In genomic region chr5:67315082-67315801, GRCh38 we compare ENCODE assay signal across 8 cellular contexts.
A peak's percentile ranks its signal among the peaks of the same experiment; 100 is the strongest.
DNase-seq lines count a peak whose midpoint lies in the region; ATAC-seq and TF ChIP-seq lines count a peak whose summit lies in the region.

No MANE protein-coding gene starts in this region.

- no peaks in the 10 kb centered on the region for H3K36me3 ChIP-seq in lower lobe of right lung
- H3K36me3 ChIP-seq in vagina, result no peaks in the 10 kb centered on the region

- H3K36me3 Mint-ChIP-seq in activated CD4-positive, alpha-beta T cell treated with anti-CD3 and anti-CD28 coated beads, Interleukin-2, amount 10 ng/mL, durations not matched to agents 7 days and 5 days (ENCODE audit: low read depth), result no peaks in the 10 kb centered on the region
- no peaks in the 10 kb centered on the region for H3K36me3 Mint-ChIP-seq in dendritic cell treated with granulocyte-macrophage colony-stimulating factor and Interleukin-4, amounts not matched to agents 40 ng/mL and 50 ng/mL, for 4 days (ENCODE audit: low read depth)
- H3K36me3 Mint-ChIP-seq in activated naive CD4-positive, alpha-beta T cell treated with anti-CD3 and anti-CD28 coated beads for 36 hours (ENCODE audit: low read depth), result no peaks in the 10 kb centered on the region

- DNase-seq in activated CD4-positive, alpha-beta T cell treated with anti-CD3 and anti-CD28 coated beads, Interleukin-2, amount 10 ng/mL, durations not matched to agents 7 days and 5 days, result no peak
- DNase-seq in activated CD4-positive, alpha-beta T cell treated with anti-CD3 and anti-CD28 coated beads for 1 hour, result no peak
- DNase-seq in lower lobe of right lung (no peak), vagina (ENCODE audit: extremely low spot score in 2 of 2) (no peak), GM19238 (ENCODE audit: insufficient read length, low spot score) (no peak), NCI-H748 treated with DMSO at 0.1 percent for 48 hours (lab: John Stamatoyannopoulos, UW) (no peak)
- no peak for DNase-seq in activated naive CD4-positive, alpha-beta T cell treated with anti-CD3 and anti-CD28 coated beads for 36 hours

- intact Hi-C loops in dendritic cell treated with granulocyte-macrophage colony-stimulating factor and Interleukin-4, amounts not matched to agents 40 ng/mL and 50 ng/mL, for 4 days (cut with micrococcal nuclease), result no loop called here
- intact Hi-C loops in lower lobe of right lung (cut with DNase I) (no loop called here), vagina (cut with DNase I) (no loop called here)
- intact Hi-C loops in activated naive CD4-positive, alpha-beta T cell treated with anti-CD3 and anti-CD28 coated beads for 36 hours (cut with micrococcal nuclease), result no loop called here

- POLR2A ChIA-PET in activated CD4-positive, alpha-beta T cell treated with anti-CD3 and anti-CD28 coated beads, Interleukin-2, amount 10 ng/mL, durations not matched to agents 7 days and 5 days (lab: Charles Lee), result no interaction called here

- H3K27ac Mint-ChIP-seq in activated CD4-positive, alpha-beta T cell treated with anti-CD3 and anti-CD28 coated beads, Interleukin-2, amount 10 ng/mL, durations not matched to agents 7 days and 5 days, result peak overlapping the region; percentile 69
- H3K27ac Mint-ChIP-seq in dendritic cell treated with granulocyte-macrophage colony-stimulating factor and Interleukin-4, amounts not matched to agents 40 ng/mL and 50 ng/mL, for 4 days, result peak overlapping the region; percentile 87
- H3K27ac Mint-ChIP-seq in activated naive CD4-positive, alpha-beta T cell treated with anti-CD3 and anti-CD28 coated beads for 36 hours, result no peak overlapping the region

- H3K27me3 ChIP-seq in lower lobe of right lung (ENCODE audit: low read depth) (no peaks in the 10 kb centered on the region), vagina (no peaks in the 10 kb centered on the region)

- no peak overlapping the region for H3K4me3 Mint-ChIP-seq in activated CD4-positive, alpha-beta T cell treated with anti-CD3 and anti-CD28 coated beads, Interleukin-2, amount 10 ng/mL, durations not matched to agents 7 days and 5 days
- H3K4me3 Mint-ChIP-seq in dendritic cell treated with granulocyte-macrophage colony-stimulating factor and Interleukin-4, amounts not matched to agents 40 ng/mL and 50 ng/mL, for 4 days, result peak overlapping the region; percentile 61
- H3K4me3 Mint-ChIP-seq in activated naive CD4-positive, alpha-beta T cell treated with anti-CD3 and anti-CD28 coated beads for 36 hours, result no peak overlapping the region

- H3K9me3 ChIP-seq in lower lobe of right lung (no peaks in the 10 kb centered on the region), vagina (no peaks in the 10 kb centered on the region)

- H3K27me3 Mint-ChIP-seq in activated CD4-positive, alpha-beta T cell treated with anti-CD3 and anti-CD28 coated beads, Interleukin-2, amount 10 ng/mL, durations not matched to agents 7 days and 5 days, result no peaks in the 10 kb centered on the region
- H3K27me3 Mint-ChIP-seq in dendritic cell treated with granulocyte-macrophage colony-stimulating factor and Interleukin-4, amounts not matched to agents 40 ng/mL and 50 ng/mL, for 4 days, result no peaks in the 10 kb centered on the region
- H3K27me3 Mint-ChIP-seq in activated naive CD4-positive, alpha-beta T cell treated with anti-CD3 and anti-CD28 coated beads for 36 hours (ENCODE audit: low read depth), result no peaks in the 10 kb centered on the region

- peaks cover 7% of the 10 kb centered on the region for H3K4me1 Mint-ChIP-seq in activated CD4-positive, alpha-beta T cell treated with anti-CD3 and anti-CD28 coated beads, Interleukin-2, amount 10 ng/mL, durations not matched to agents 7 days and 5 days
- peaks cover 12% of the 10 kb centered on the region for H3K4me1 Mint-ChIP-seq in dendritic cell treated with granulocyte-macrophage colony-stimulating factor and Interleukin-4, amounts not matched to agents 40 ng/mL and 50 ng/mL, for 4 days (ENCODE audit: low read depth)
- no peaks in the 10 kb centered on the region for H3K4me1 Mint-ChIP-seq in activated naive CD4-positive, alpha-beta T cell treated with anti-CD3 and anti-CD28 coated beads for 36 hours (ENCODE audit: low read depth)

- CTCF ChIA-PET in activated CD4-positive, alpha-beta T cell treated with anti-CD3 and anti-CD28 coated beads, Interleukin-2, amount 10 ng/mL, durations not matched to agents 7 days and 5 days (lab: Charles Lee), result no interaction called here
- CTCF ChIA-PET in activated naive CD4-positive, alpha-beta T cell treated with anti-CD3 and anti-CD28 coated beads for 36 hours (lab: Charles Lee), result no interaction called here

- H3K9me3 Mint-ChIP-seq in activated CD4-positive, alpha-beta T cell treated with anti-CD3 and anti-CD28 coated beads, Interleukin-2, amount 10 ng/mL, durations not matched to agents 7 days and 5 days, result peaks cover 4% of the 10 kb centered on the region
- peaks cover 8% of the 10 kb centered on the region for H3K9me3 Mint-ChIP-seq in dendritic cell treated with granulocyte-macrophage colony-stimulating factor and Interleukin-4, amounts not matched to agents 40 ng/mL and 50 ng/mL, for 4 days
- no peaks in the 10 kb centered on the region for H3K9me3 Mint-ChIP-seq in activated naive CD4-positive, alpha-beta T cell treated with anti-CD3 and anti-CD28 coated beads for 36 hours

- no peak overlapping the region for H3K4me3 ChIP-seq in lower lobe of right lung
- H3K4me3 ChIP-seq in vagina, result no peak overlapping the region

- peak; percentile 60 to 69 for ATAC-seq in lower lobe of right lung

- H3K4me1 ChIP-seq in lower lobe of right lung, result peaks cover 12% of the 10 kb centered on the region
- peaks cover 10% of the 10 kb centered on the region for H3K4me1 ChIP-seq in vagina

- H3K27ac ChIP-seq in lower lobe of right lung (peak overlapping the region; percentile 58), vagina (peak overlapping the region; percentile 54)

- no peak for TF ChIP-seq POLR2A in vagina (IDR thresholded peaks at IDR 0.05)

- TF ChIP-seq CTCF in lower lobe of right lung (IDR thresholded peaks at IDR 0.05), result no peak
- TF ChIP-seq CTCF in vagina (IDR thresholded peaks at IDR 0.05), result no peak
